28 cellular contexts compared by ENCODE assay signal in genomic region chr16:73434621-73435020, GRCh38.
"Had no signal": no experiment of that assay in that cellular context is flagged by ENCODE, and none has a peak within 500 bp of the region (broad histone marks: within the 10 kb centered on the region; RNA-seq: fewer than 3 reads in every experiment).

No MANE protein-coding gene starts in this region.

- H3K9me3 Mint-ChIP-seq: activated CD8-positive, alpha-beta T cell treated with anti-CD3 and anti-CD28 coated beads for 36 hours; activated naive CD4-positive, alpha-beta T cell treated with anti-CD3 and anti-CD28 coated beads, Interleukin-2, amount 50 U/mL, for 24 hours; activated T-cell treated with anti-CD3 and anti-CD28 coated beads, Interleukin-2, amount 50 U/mL, for 24 hours; activated T-helper 2 cell treated with anti-CD3 and anti-CD28 coated beads, Interferon-gamma antibody, Interleukin-2, Interleukin-4, amounts not matched to agents 10 μg/mL and 5 μg/mL and 100 μg/mL, durations not matched to agents 14 hours and 24 hours and 36 hours had no signal

- H3K27me3 ChIP-seq: ascending aorta, cardiac muscle cell, SJCRH30 had no signal

- DNase-seq: activated CD4-positive, alpha-beta T cell treated with anti-CD3 and anti-CD28 coated beads, Interleukin-2, amount 10 ng/mL, durations not matched to agents 24 days and 14 days; activated CD4-positive, alpha-beta T cell treated with anti-CD3 and anti-CD28 coated beads, Interleukin-2, amount 50 U/mL, for 4 hours; activated CD8-positive, alpha-beta T cell treated with anti-CD3 and anti-CD28 coated beads for 36 hours; activated gamma-delta T cell; activated naive CD4-positive, alpha-beta T cell treated with Interleukin-2 at 50 U/mL for 16 hours; activated naive CD8-positive, alpha-beta T cell treated with anti-CD3 and anti-CD28 coated beads, Interleukin-2, amount 10 ng/mL, durations not matched to agents 7 days and 5 days; activated T-cell treated with anti-CD3 and anti-CD28 coated beads, Interleukin-2, amount 50 U/mL, for 24 hours; amygdala; Karpas-422; NCI-H1417; NCI-H146; NCI-H187 treated with DMSO at 0.1 percent for 48 hours; NCI-H2081; NCI-H2171 treated with DMSO at 0.1 percent for 48 hours; NCI-H2227 treated with DMSO at 0.1 percent for 48 hours; NCI-H446; NCI-H524; NCI-H69; SHP77; SJCRH30; T1000 had no signal

- H3K27ac Mint-ChIP-seq: activated CD4-positive, alpha-beta T cell treated with anti-CD3 and anti-CD28 coated beads, Interleukin-2, amount 10 ng/mL, durations not matched to agents 24 days and 14 days; activated CD8-positive, alpha-beta T cell treated with anti-CD3 and anti-CD28 coated beads for 36 hours; activated naive CD4-positive, alpha-beta T cell treated with anti-CD3 and anti-CD28 coated beads, Interleukin-2, amount 50 U/mL, for 24 hours; activated naive CD8-positive, alpha-beta T cell treated with anti-CD3 and anti-CD28 coated beads, Interleukin-2, amount 10 ng/mL, durations not matched to agents 7 days and 5 days; activated T-cell treated with anti-CD3 and anti-CD28 coated beads, Interleukin-2, amount 50 U/mL, for 24 hours; activated T-helper 2 cell treated with anti-CD3 and anti-CD28 coated beads, Interferon-gamma antibody, Interleukin-2, Interleukin-4, amounts not matched to agents 10 μg/mL and 5 μg/mL and 100 μg/mL, durations not matched to agents 14 hours and 24 hours and 36 hours had no signal

- H3K4me1 Mint-ChIP-seq: activated CD4-positive, alpha-beta T cell treated with anti-CD3 and anti-CD28 coated beads, Interleukin-2, amount 10 ng/mL, durations not matched to agents 24 days and 14 days; activated naive CD4-positive, alpha-beta T cell treated with anti-CD3 and anti-CD28 coated beads, Interleukin-2, amount 50 U/mL, for 24 hours; activated naive CD8-positive, alpha-beta T cell treated with anti-CD3 and anti-CD28 coated beads, Interleukin-2, amount 10 ng/mL, durations not matched to agents 7 days and 5 days; central memory CD8-positive, alpha-beta T cell had no signal

- H3K27me3 Mint-ChIP-seq: activated CD4-positive, alpha-beta T cell treated with anti-CD3 and anti-CD28 coated beads, Interleukin-2, amount 10 ng/mL, durations not matched to agents 24 days and 14 days; activated CD8-positive, alpha-beta T cell treated with anti-CD3 and anti-CD28 coated beads for 36 hours; activated naive CD4-positive, alpha-beta T cell treated with anti-CD3 and anti-CD28 coated beads, Interleukin-2, amount 50 U/mL, for 24 hours; activated naive CD8-positive, alpha-beta T cell treated with anti-CD3 and anti-CD28 coated beads, Interleukin-2, amount 10 ng/mL, durations not matched to agents 7 days and 5 days; activated T-cell treated with anti-CD3 and anti-CD28 coated beads, Interleukin-2, amount 50 U/mL, for 24 hours; central memory CD8-positive, alpha-beta T cell had no signal

- H3K4me3 ChIP-seq: ascending aorta, cardiac muscle cell, SJCRH30, SK-N-MC had no signal

- H3K4me3 Mint-ChIP-seq: activated CD4-positive, alpha-beta T cell treated with anti-CD3 and anti-CD28 coated beads, Interleukin-2, amount 10 ng/mL, durations not matched to agents 24 days and 14 days; activated CD8-positive, alpha-beta T cell treated with anti-CD3 and anti-CD28 coated beads for 36 hours; activated naive CD4-positive, alpha-beta T cell treated with anti-CD3 and anti-CD28 coated beads, Interleukin-2, amount 50 U/mL, for 24 hours; activated naive CD8-positive, alpha-beta T cell treated with anti-CD3 and anti-CD28 coated beads, Interleukin-2, amount 10 ng/mL, durations not matched to agents 7 days and 5 days; activated T-cell treated with anti-CD3 and anti-CD28 coated beads, Interleukin-2, amount 50 U/mL, for 24 hours; central memory CD8-positive, alpha-beta T cell had no signal

- H3K36me3 Mint-ChIP-seq: activated naive CD4-positive, alpha-beta T cell treated with anti-CD3 and anti-CD28 coated beads, Interleukin-2, amount 50 U/mL, for 24 hours; activated naive CD8-positive, alpha-beta T cell treated with anti-CD3 and anti-CD28 coated beads, Interleukin-2, amount 10 ng/mL, durations not matched to agents 7 days and 5 days had no signal

- H3K4me1 ChIP-seq: ascending aorta, SJCRH30 had no signal

- H3K27ac ChIP-seq: ascending aorta, cardiac muscle cell, SJCRH30, SK-N-MC had no signal

- H3K9me3 ChIP-seq: ascending aorta, SJCRH30 had no signal

- H3K36me3 ChIP-seq: ascending aorta, cardiac muscle cell, SJCRH30 had no signal

- ATAC-seq: activated CD8-positive, alpha-beta T cell treated with anti-CD3 and anti-CD28 coated beads for 36 hours; Panc1 had no signal
